Comparison of ENCODE assay signal across 8 cellular contexts in the genomic region with DNA sequence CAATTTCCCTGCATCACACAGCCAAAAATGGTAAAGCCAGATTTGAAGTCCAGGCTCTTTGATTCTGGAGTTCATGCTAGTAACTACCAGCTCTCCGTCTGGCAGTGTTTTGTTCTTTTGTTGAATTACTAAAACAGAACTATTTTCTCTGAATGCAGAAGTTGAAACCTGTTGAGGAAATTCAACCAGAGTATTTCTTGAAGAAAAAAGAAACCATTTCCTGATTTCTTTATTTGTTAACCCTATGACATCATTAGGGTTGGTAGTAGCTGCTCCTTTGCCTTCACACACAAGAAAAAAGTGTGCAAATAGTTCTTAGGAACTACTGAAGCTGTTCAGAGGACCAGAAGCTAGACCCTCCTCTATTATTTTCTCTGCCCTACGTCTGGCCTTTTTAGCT. TPM values are rescaled to one million over a fixed set of nuclear protein-coding genes. Genes with fewer than 3 reads are reported as not detected.
A peak's percentile ranks its signal among the peaks of the same experiment; 100 is the strongest.
DNase-seq lines count a peak whose midpoint lies in the region; ATAC-seq and TF ChIP-seq lines count a peak whose summit lies in the region.

No MANE protein-coding gene starts in this region.

- POLR2A ChIA-PET in naive thymus-derived CD4-positive, alpha-beta T cell (lab: Charles Lee), result interaction anchor here (0.8 to 4.2 kb wide), 17 partner anchors 7 to 1290 kb away, joined by 3 to 19 read pairs (median 5); no protein-coding TSS in a partner anchor

- peaks cover 28% of the 10 kb centered on the region for H3K36me3 Mint-ChIP-seq in activated T-helper 1 cell treated with anti-CD3 and anti-CD28 coated beads, Interleukin-12 subunit alpha, Interleukin-12 subunit beta, Interleukin-2, Interleukin-4 antibody, amounts not matched to agents 30 ng/mL and 10 ng/mL and 1 ng/mL, durations not matched to agents 14 hours and 24 hours and 36 hours (ENCODE audit: low read depth)
- peaks cover 8 to 53% (median 18%) of the 10 kb centered on the region in 5 donors for H3K36me3 Mint-ChIP-seq in naive thymus-derived CD4-positive, alpha-beta T cell

- H3K27ac ChIP-seq in DOHH2 (ENCODE audit: low read depth, low read length) (no peak overlapping the region), foreskin keratinocyte (no peak overlapping the region)
- H3K27ac ChIP-seq in naive thymus-derived CD4-positive, alpha-beta T cell (ENCODE audit: low read depth, low read length), result peak overlapping the region; percentile 68

- H3K27me3 ChIP-seq in DOHH2 (ENCODE audit: control insufficient read depth, low read length), result no peaks in the 10 kb centered on the region
- no peaks in the 10 kb centered on the region for H3K27me3 ChIP-seq in naive thymus-derived CD4-positive, alpha-beta T cell (ENCODE audit: control insufficient read depth in 2 of 2, insufficient read depth in 2 of 2, low read length in 2 of 2)
- no peaks in the 10 kb centered on the region for H3K27me3 ChIP-seq in foreskin keratinocyte

- peaks cover 4% of the 10 kb centered on the region for H3K36me3 ChIP-seq in DOHH2 (ENCODE audit: control insufficient read depth, low read length)
- no peaks in the 10 kb centered on the region for H3K36me3 ChIP-seq in naive thymus-derived CD4-positive, alpha-beta T cell (ENCODE audit: control insufficient read depth in 2 of 3, insufficient read depth in 3 of 3, low read length in 3 of 3)

- H3K27me3 Mint-ChIP-seq in activated T-helper 1 cell treated with anti-CD3 and anti-CD28 coated beads, Interleukin-12 subunit alpha, Interleukin-12 subunit beta, Interleukin-2, Interleukin-4 antibody, amounts not matched to agents 30 ng/mL and 10 ng/mL and 1 ng/mL, durations not matched to agents 14 hours and 24 hours and 36 hours (ENCODE audit: insufficient read depth), result no peaks in the 10 kb centered on the region
- no peaks in the 10 kb centered on the region for H3K27me3 Mint-ChIP-seq in naive thymus-derived CD4-positive, alpha-beta T cell

- H3K79me2 ChIP-seq in DOHH2 (ENCODE audit: control insufficient read depth, low read length), result peaks cover 7% of the 10 kb centered on the region; the same call in 1 of the 2 replicates

- peak overlapping the region; percentile 30 for H3K4me2 ChIP-seq in DOHH2 (ENCODE audit: low read length)

- peaks cover 92% of the 10 kb centered on the region for H3K4me1 Mint-ChIP-seq in activated T-helper 1 cell treated with anti-CD3 and anti-CD28 coated beads, Interleukin-12 subunit alpha, Interleukin-12 subunit beta, Interleukin-2, Interleukin-4 antibody, amounts not matched to agents 30 ng/mL and 10 ng/mL and 1 ng/mL, durations not matched to agents 14 hours and 24 hours and 36 hours (ENCODE audit: low read depth)
- peaks cover 65 to 97% (median 89%) of the 10 kb centered on the region in 7 donors for H3K4me1 Mint-ChIP-seq in naive thymus-derived CD4-positive, alpha-beta T cell

- intact Hi-C loops in activated T-helper 1 cell treated with anti-CD3 and anti-CD28 coated beads, Interleukin-12 subunit alpha, Interleukin-12 subunit beta, Interleukin-2, Interleukin-4 antibody, amounts not matched to agents 30 ng/mL and 10 ng/mL and 1 ng/mL, durations not matched to agents 14 hours and 24 hours and 36 hours (cut with micrococcal nuclease), result no loop called here
- intact Hi-C loops in naive thymus-derived CD4-positive, alpha-beta T cell (cut with micrococcal nuclease), result loop anchor here in 1 of 2 donors (1.0 to 2.0 kb wide), 2 partner anchors 17 to 56 kb away; no protein-coding TSS in a partner anchor

- no peak overlapping the region for H3K4me3 ChIP-seq in DOHH2 (ENCODE audit: low read length)
- peak overlapping the region; percentile 3 for H3K4me3 ChIP-seq in naive thymus-derived CD4-positive, alpha-beta T cell (ENCODE audit: low read length)

- no peaks in the 10 kb centered on the region for H3K9me3 Mint-ChIP-seq in activated T-helper 1 cell treated with anti-CD3 and anti-CD28 coated beads, Interleukin-12 subunit alpha, Interleukin-12 subunit beta, Interleukin-2, Interleukin-4 antibody, amounts not matched to agents 30 ng/mL and 10 ng/mL and 1 ng/mL, durations not matched to agents 14 hours and 24 hours and 36 hours
- H3K9me3 Mint-ChIP-seq in naive thymus-derived CD4-positive, alpha-beta T cell, result peaks cover 0 to 6% (median 0%) of the 10 kb centered on the region in 11 donors

- peak overlapping the region; percentile 74 for H3K4me3 Mint-ChIP-seq in activated T-helper 1 cell treated with anti-CD3 and anti-CD28 coated beads, Interleukin-12 subunit alpha, Interleukin-12 subunit beta, Interleukin-2, Interleukin-4 antibody, amounts not matched to agents 30 ng/mL and 10 ng/mL and 1 ng/mL, durations not matched to agents 14 hours and 24 hours and 36 hours
- H3K4me3 Mint-ChIP-seq in naive thymus-derived CD4-positive, alpha-beta T cell, result peak overlapping the region; percentile 60 to 90 (median 74)

- peak; percentile 51 for ATAC-seq in HG03066 (IDR thresholded peaks at IDR 0.05; ENCODE audit: low read depth, unreplicated experiment)
- peak; percentile 65 for ATAC-seq in naive thymus-derived CD4-positive, alpha-beta T cell
- no peak for ATAC-seq in foreskin keratinocyte

- peaks cover 4% of the 10 kb centered on the region; the same call in 1 of the 2 replicates for H4K20me1 ChIP-seq in DOHH2 (ENCODE audit: control insufficient read depth, insufficient read depth, low read depth, low read length)

- peak overlapping the region; percentile 94 for H3K27ac Mint-ChIP-seq in activated T-helper 1 cell treated with anti-CD3 and anti-CD28 coated beads, Interleukin-12 subunit alpha, Interleukin-12 subunit beta, Interleukin-2, Interleukin-4 antibody, amounts not matched to agents 30 ng/mL and 10 ng/mL and 1 ng/mL, durations not matched to agents 14 hours and 24 hours and 36 hours
- H3K27ac Mint-ChIP-seq in naive thymus-derived CD4-positive, alpha-beta T cell, result peak overlapping the region; percentile 89 to 99 (median 95)

- H3K9me2 ChIP-seq in DOHH2 (replicated peaks; ENCODE audit: control insufficient read depth, low read length), result no peaks in the 10 kb centered on the region

- no peaks in the 10 kb centered on the region for H3K9me3 ChIP-seq in DOHH2 (ENCODE audit: control insufficient read depth, insufficient read depth, low read length)
- no peaks in the 10 kb centered on the region for H3K9me3 ChIP-seq in naive thymus-derived CD4-positive, alpha-beta T cell (ENCODE audit: control insufficient read depth in 2 of 3, low read length in 3 of 3)

- peaks cover 20% of the 10 kb centered on the region for H3K4me1 ChIP-seq in DOHH2 (ENCODE audit: control insufficient read depth, low read length)
- peaks cover 50 to 90% of the 10 kb centered on the region in 2 donors for H3K4me1 ChIP-seq in naive thymus-derived CD4-positive, alpha-beta T cell (ENCODE audit: control insufficient read depth in 2 of 2, insufficient read depth in 2 of 2, low read length in 2 of 2)
- H3K4me1 ChIP-seq in foreskin keratinocyte, result peaks cover 11% of the 10 kb centered on the region

- no peak for DNase-seq in activated T-helper 1 cell treated with anti-CD3 and anti-CD28 coated beads, Interleukin-12 subunit alpha, Interleukin-12 subunit beta, Interleukin-2, Interleukin-4 antibody, amounts not matched to agents 30 ng/mL and 10 ng/mL and 1 ng/mL, durations not matched to agents 14 hours and 24 hours and 36 hours (ENCODE audit: low spot score)
- DNase-seq in naive thymus-derived CD4-positive, alpha-beta T cell, result peak in 7 of 9 donors; percentile 46 to 80 (median 70)
- DNase-seq in NCI-H345 treated with DMSO at 0.1 percent for 48 hours (lab: John Stamatoyannopoulos, UW; ENCODE audit: unreplicated experiment) (no peak), NCI-H128 (lab: John Stamatoyannopoulos, UW; ENCODE audit: unreplicated experiment) (no peak), hepatic stellate cell (ENCODE audit: low spot score) (no peak), foreskin keratinocyte (no peak)

- no peak for TF ChIP-seq CTCF in DOHH2 (IDR thresholded peaks at IDR 0.05; ENCODE audit: low read depth, low read length, poor library complexity, severe bottlenecking)
- TF ChIP-seq CTCF in foreskin keratinocyte (conservative IDR thresholded peaks at IDR 0.05), result no peak

- CTCF ChIA-PET in naive thymus-derived CD4-positive, alpha-beta T cell (lab: Charles Lee), result interaction anchor here (0.9 to 1.0 kb wide), 3 partner anchors 14 to 40 kb away, joined by 3 to 4 read pairs (median 3); no protein-coding TSS in a partner anchor

- no peaks in the 10 kb centered on the region; the same call in 1 of the 2 replicates for H3F3A ChIP-seq in DOHH2 (ENCODE audit: control insufficient read depth, insufficient read depth)

RNA-seq across cellular contexts. Expression of a gene that starts 34.4 kb away (rescaled TPM):
- total RNA-seq in activated T-helper 1 cell treated with anti-CD3 and anti-CD28 coated beads, Interleukin-12 subunit alpha, Interleukin-12 subunit beta, Interleukin-2, Interleukin-4 antibody, amounts not matched to agents 30 ng/mL and 10 ng/mL and 1 ng/mL, durations not matched to agents 14 hours and 24 hours and 36 hours, result 54.0 and 61.2 TPM in 2 replicates
- total RNA-seq in naive thymus-derived CD4-positive, alpha-beta T cell, result 100 to 1,000 TPM; 104 to 132 (median 109) TPM
- 10 to 100 TPM; 40.5 to 70.2 TPM for polyA plus RNA-seq in naive thymus-derived CD4-positive, alpha-beta T cell
- 12.4 and 12.5 TPM in 2 replicates for total RNA-seq in foreskin keratinocyte
- 4.7 and 5.5 TPM in 2 replicates for polyA plus RNA-seq in foreskin keratinocyte

Comparison
In these comparisons a context has a peak if more than half of its experiments do, and no peak if none do; other contexts are left out.
1. DNase-seq: peak in naive thymus-derived CD4-positive, alpha-beta T cell (7 of 9); none in activated T-helper 1 cell treated with anti-CD3 and anti-CD28 coated beads, Interleukin-12 subunit alpha, Interleukin-12 subunit beta, Interleukin-2, Interleukin-4 antibody, amounts not matched to agents 30 ng/mL and 10 ng/mL and 1 ng/mL, durations not matched to agents 14 hours and 24 hours and 36 hours (single experiment), NCI-H345 treated with DMSO at 0.1 percent for 48 hours (single experiment), NCI-H128 (single experiment), hepatic stellate cell (single experiment) and foreskin keratinocyte (0 of 2).